ENCODE assay signal across 8 cellular contexts in genomic region chr1:207964195-207964966, GRCh38. TPM values are rescaled to one million over a fixed set of nuclear protein-coding genes. Genes with fewer than 3 reads are reported as not detected.
A peak's percentile ranks its signal among the peaks of the same experiment; 100 is the strongest.
DNase-seq lines count a peak whose midpoint lies in the region; ATAC-seq, FAIRE-seq and TF ChIP-seq lines count a peak whose summit lies in the region.

No MANE protein-coding gene starts in this region.

- DNase-seq in activated T-cell treated with anti-CD3 and anti-CD28 coated beads, Interleukin-2, amount 50 U/mL, for 4 hours: no peak
- DNase-seq in activated T-cell treated with anti-CD3 and anti-CD28 coated beads, Interleukin-2, amount 50 U/mL, for 48 hours: no peak
- DNase-seq in coronary artery (ENCODE audit: low spot score) (no peak), mesothelial cell of epicardium (ENCODE audit: low spot score in 2 of 2, unreplicated experiment in 2 of 2) (no peak), urothelium cell line (ENCODE audit: low spot score) (peak; percentile 50), NCI-H69 (lab: John Stamatoyannopoulos, UW) (no peak), NCI-H1694 treated with DMSO at 0.1 percent for 48 hours (lab: John Stamatoyannopoulos, UW) (no peak), NCI-H1417 (lab: John Stamatoyannopoulos, UW) (no peak)

- H3K4me3 Mint-ChIP-seq in activated T-cell treated with anti-CD3 and anti-CD28 coated beads, Interleukin-2, amount 50 U/mL, for 4 hours: peak overlapping the region; percentile 53
- H3K4me3 Mint-ChIP-seq in mesothelial cell of epicardium: peak overlapping the region; percentile 9

- no peak overlapping the region for H3K27ac Mint-ChIP-seq in mesothelial cell of epicardium

- H3K36me3 Mint-ChIP-seq in activated T-cell treated with anti-CD3 and anti-CD28 coated beads, Interleukin-2, amount 50 U/mL, for 4 hours (ENCODE audit: insufficient read depth): no peaks in the 10 kb centered on the region
- no peaks in the 10 kb centered on the region for H3K36me3 Mint-ChIP-seq in mesothelial cell of epicardium

- peaks cover 30% of the 10 kb centered on the region for H3K27me3 Mint-ChIP-seq in activated T-cell treated with anti-CD3 and anti-CD28 coated beads, Interleukin-2, amount 50 U/mL, for 4 hours (ENCODE audit: low read depth)
- peaks cover 57% of the 10 kb centered on the region for H3K27me3 Mint-ChIP-seq in mesothelial cell of epicardium (ENCODE audit: low read depth)

- peaks cover 5% of the 10 kb centered on the region for H3K4me1 Mint-ChIP-seq in activated T-cell treated with anti-CD3 and anti-CD28 coated beads, Interleukin-2, amount 50 U/mL, for 4 hours (ENCODE audit: low read depth)
- H3K4me1 Mint-ChIP-seq in mesothelial cell of epicardium: peaks cover 20% of the 10 kb centered on the region

- no peak for TF ChIP-seq CTCF in coronary artery (IDR thresholded peaks at IDR 0.05)
- no peak for TF ChIP-seq CTCF in mesothelial cell of epicardium (IDR thresholded peaks at IDR 0.05; ENCODE audit: unreplicated experiment)

- no peak for ATAC-seq in activated T-cell treated with anti-CD3 and anti-CD28 coated beads, Interleukin-2, amount 50 U/mL, for 4 hours

- no peaks in the 10 kb centered on the region for H3K9me3 Mint-ChIP-seq in activated T-cell treated with anti-CD3 and anti-CD28 coated beads, Interleukin-2, amount 50 U/mL, for 4 hours
- no peaks in the 10 kb centered on the region for H3K9me3 Mint-ChIP-seq in mesothelial cell of epicardium

- H3K4me3 ChIP-seq in coronary artery: peak overlapping the region; percentile 72

- FAIRE-seq in urothelium cell line (lab: Jason Lieb, UNC): peak; percentile 63

- H3K27ac ChIP-seq in coronary artery: peak overlapping the region; percentile 83 to 92

RNA-seq across cellular contexts. Expression of gene CD34, which starts 53.5 kb away (rescaled TPM):
- under 1 TPM; 0.05 to 0.20 (median 0.08) TPM for total RNA-seq in activated T-cell treated with anti-CD3 and anti-CD28 coated beads, Interleukin-2, amount 50 U/mL, for 4 hours
- 1.2 to 1.6 TPM (median 1.2 TPM) in 3 replicates for total RNA-seq in mesothelial cell of epicardium
